In genomic region chr2:68251187-68251854, GRCh38 we compare ENCODE assay signal across 1 cellular context.
TF ChIP-seq lines count a peak whose summit lies in the region.

No MANE protein-coding gene starts in this region.

TF ChIP-seq in HepG2, 621 proteins besides CTCF, POLR2A, EP300 and RAD21 (continued from another document and continues in another):
- TF ChIP-seq SRSF4 (IDR thresholded peaks at IDR 0.05; ENCODE audit: low read depth, low read length, poor library complexity, severe bottlenecking) (no peak), CBX5 (CRISPR knock-in tag; IDR thresholded peaks at IDR 0.05; ENCODE audit: borderline replicate concordance) (no peak), ZNF646 (CRISPR knock-in tag; IDR thresholded peaks at IDR 0.05) (0 out of 2 replicates have a peak, but pooled peaks have one; percentile 39), HIVEP1 (CRISPR knock-in tag; IDR thresholded peaks at IDR 0.05) (no peak), CCDC6 (CRISPR knock-in tag; IDR thresholded peaks at IDR 0.05) (no peak; the same call in 1 of the 2 replicates), ZNF678 (CRISPR knock-in tag; IDR thresholded peaks at IDR 0.05) (no peak), RBFOX2 (IDR thresholded peaks at IDR 0.05; ENCODE audit: low read depth, low read length) (no peak; the same call in none of the 2 replicates), ZNF205 (CRISPR knock-in tag; IDR thresholded peaks at IDR 0.05) (no peak), GATAD1 (CRISPR knock-in tag; IDR thresholded peaks at IDR 0.05) (peak; percentile 18; the same call in 1 of the 2 replicates), ZNF558 (CRISPR knock-in tag; IDR thresholded peaks at IDR 0.05; ENCODE audit: borderline replicate concordance) (no peak), FOXM1 (CRISPR knock-in tag; IDR thresholded peaks at IDR 0.05) (no peak), DZIP1 (CRISPR knock-in tag; IDR thresholded peaks at IDR 0.05) (no peak), FUBP1 (CRISPR knock-in tag; IDR thresholded peaks at IDR 0.05; ENCODE audit: borderline replicate concordance) (no peak), ZBTB3 (CRISPR knock-in tag; IDR thresholded peaks at IDR 0.05; ENCODE audit: borderline replicate concordance, low read depth) (no peak), MXI1 (IDR thresholded peaks at IDR 0.05; ENCODE audit: borderline replicate concordance, low read depth, low read length) (no peak; the same call in 2 of the 3 replicates), GTF3A (CRISPR knock-in tag; conservative IDR thresholded peaks at IDR 0.05) (no peak), ZFYVE20 (CRISPR knock-in tag; IDR thresholded peaks at IDR 0.05; ENCODE audit: borderline replicate concordance, low read depth) (no peak), ZBED4 (CRISPR knock-in tag; IDR thresholded peaks at IDR 0.05; ENCODE audit: borderline replicate concordance) (no peak), ETS1 (CRISPR knock-in tag; IDR thresholded peaks at IDR 0.05) (no peak), SIX1 (CRISPR knock-in tag; IDR thresholded peaks at IDR 0.05; ENCODE audit: borderline replicate concordance) (no peak), PAXIP1 (CRISPR knock-in tag; conservative IDR thresholded peaks at IDR 0.05) (no peak), POLR2AphosphoS2 (IDR thresholded peaks at IDR 0.05; ENCODE audit: low read depth, low read length) (no peak), MED8 (CRISPR knock-in tag; IDR thresholded peaks at IDR 0.05; ENCODE audit: insufficient replicate concordance) (no peak), ZNF749 (CRISPR knock-in tag; IDR thresholded peaks at IDR 0.05; ENCODE audit: borderline replicate concordance) (no peak), ZNF333 (CRISPR knock-in tag; IDR thresholded peaks at IDR 0.05; ENCODE audit: borderline replicate concordance) (no peak; the same call in 1 of the 2 replicates), ZNF12 (CRISPR knock-in tag; IDR thresholded peaks at IDR 0.05) (peak; percentile 34; the same call in 1 of the 2 replicates), TRIM24 (CRISPR knock-in tag; IDR thresholded peaks at IDR 0.05) (no peak), ZNF251 (CRISPR knock-in tag; IDR thresholded peaks at IDR 0.05) (no peak), ZFY (CRISPR knock-in tag; IDR thresholded peaks at IDR 0.05) (peak; percentile 46; the same call in 1 of the 2 replicates), PTBP1 (IDR thresholded peaks at IDR 0.05; ENCODE audit: low read depth, low read length, poor library complexity, severe bottlenecking) (no peak), IRF2 (CRISPR knock-in tag; IDR thresholded peaks at IDR 0.05) (no peak), ZZZ3 (CRISPR knock-in tag; IDR thresholded peaks at IDR 0.05; ENCODE audit: borderline replicate concordance) (no peak), EEA1 (CRISPR knock-in tag; IDR thresholded peaks at IDR 0.05; ENCODE audit: borderline replicate concordance) (no peak)
